ENCODE assay signal across 1 cellular context in the genomic region with DNA sequence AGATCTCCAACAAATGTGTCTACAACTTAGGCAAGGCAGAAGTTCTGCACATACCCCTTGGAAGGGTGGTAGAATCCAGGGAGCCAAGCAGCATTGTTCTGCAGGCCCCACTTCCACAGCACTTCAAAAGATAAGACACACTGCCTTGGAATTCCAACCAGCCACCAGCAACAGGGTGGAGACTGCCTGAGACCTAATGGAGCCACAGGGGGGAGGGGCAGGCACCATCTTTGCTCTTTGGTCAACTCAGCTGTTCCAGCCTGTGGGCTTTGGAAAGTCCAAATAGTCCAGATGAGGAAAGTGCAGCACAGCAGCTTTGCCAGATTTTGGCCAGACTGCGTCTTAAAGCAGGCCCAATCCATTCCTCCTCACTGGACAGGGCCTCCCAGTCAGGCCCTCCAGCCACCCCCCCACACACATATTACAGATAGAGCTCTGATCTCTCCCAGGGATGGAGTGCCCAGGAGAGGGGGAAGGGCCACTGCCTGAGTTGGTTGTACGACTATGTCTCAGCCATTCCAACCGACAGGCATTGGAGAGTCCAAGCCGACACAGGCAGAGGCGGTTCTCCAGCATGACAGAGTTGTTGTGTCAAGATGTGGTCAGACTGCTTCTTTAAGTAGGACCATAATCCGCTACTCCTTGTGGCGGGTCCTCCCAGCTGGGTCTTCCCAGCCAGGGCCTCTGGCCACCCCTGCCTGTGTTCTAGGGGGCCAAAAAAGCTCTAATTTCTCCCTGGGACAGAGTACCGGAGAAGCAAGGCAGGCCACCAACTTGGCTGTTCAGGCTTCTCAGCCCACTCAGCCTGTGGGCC.
TF ChIP-seq lines count a peak whose summit lies in the region.

No MANE protein-coding gene starts in this region.

TF ChIP-seq in HCT116, 20 proteins besides CTCF, POLR2A, EP300 and RAD21 (continued from another document):
- TF ChIP-seq, protein P1, sequence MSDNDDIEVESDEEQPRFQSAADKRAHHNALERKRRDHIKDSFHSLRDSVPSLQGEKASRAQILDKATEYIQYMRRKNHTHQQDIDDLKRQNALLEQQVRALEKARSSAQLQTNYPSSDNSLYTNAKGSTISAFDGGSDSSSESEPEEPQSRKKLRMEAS (IDR thresholded peaks at IDR 0.05), result no peak
